ENCODE assay signal across 18 cellular contexts in genomic region chr4:8830611-8831200, GRCh38. TPM values are rescaled to one million over a fixed set of nuclear protein-coding genes. Genes with fewer than 3 reads are reported as not detected.
"Had no signal": no experiment of that assay in that cellular context is flagged by ENCODE, and none has a peak within 500 bp of the region (broad histone marks: within the 10 kb centered on the region; RNA-seq: fewer than 3 reads in every experiment).

No MANE protein-coding gene starts in this region.

- H3K4me3 Mint-ChIP-seq: activated naive CD4-positive, alpha-beta T cell treated with anti-CD3 and anti-CD28 coated beads, Interleukin-2, amount 50 U/mL, for 24 hours; nephron progenitor cell; stimulated activated effector memory CD8-positive, alpha-beta T cell treated with anti-CD3 and anti-CD28 coated beads, Interleukin-12 subunit alpha, Interleukin-12 subunit beta, amount 100 ng/mL, for 72 hours had no signal

- FAIRE-seq: frontal cortex, islet of Langerhans, pancreas had no signal

- H3K4me1 ChIP-seq: heart left ventricle, left ventricle myocardium inferior, pancreas, upper lobe of left lung had no signal

- ATAC-seq: heart left ventricle; pancreas; stimulated activated effector memory CD8-positive, alpha-beta T cell treated with anti-CD3 and anti-CD28 coated beads, Interleukin-12 subunit alpha, Interleukin-12 subunit beta, amount 100 ng/mL, for 72 hours had no signal

- H3K4me3 ChIP-seq: heart left ventricle, left ventricle myocardium inferior, pancreas, skin epidermis, upper lobe of left lung had no signal

- H3K36me3 ChIP-seq: heart left ventricle, left ventricle myocardium inferior, pancreas, upper lobe of left lung had no signal

- DNase-seq: activated CD4-positive, alpha-beta T cell treated with anti-CD3 and anti-CD28 coated beads for 1 hour; activated CD4-positive, alpha-beta T cell treated with anti-CD3 and anti-CD28 coated beads, Interleukin-2, amount 50 U/mL, for 48 hours; anterior cingulate cortex; left ventricle myocardium inferior; mesenchymal stem cell; nephron progenitor cell; SHP77 had no signal

- H3K9me3 ChIP-seq: pancreas had no signal

- H3K27ac Mint-ChIP-seq: activated naive CD4-positive, alpha-beta T cell treated with anti-CD3 and anti-CD28 coated beads, Interleukin-2, amount 50 U/mL, for 24 hours; nephron progenitor cell; stimulated activated effector memory CD8-positive, alpha-beta T cell treated with anti-CD3 and anti-CD28 coated beads, Interleukin-12 subunit alpha, Interleukin-12 subunit beta, amount 100 ng/mL, for 72 hours had no signal

- H3K36me3 Mint-ChIP-seq: activated naive CD4-positive, alpha-beta T cell treated with anti-CD3 and anti-CD28 coated beads, Interleukin-2, amount 50 U/mL, for 24 hours; stimulated activated effector memory CD8-positive, alpha-beta T cell treated with anti-CD3 and anti-CD28 coated beads, Interleukin-12 subunit alpha, Interleukin-12 subunit beta, amount 100 ng/mL, for 72 hours had no signal

- H3K27me3 Mint-ChIP-seq: activated naive CD4-positive, alpha-beta T cell treated with anti-CD3 and anti-CD28 coated beads, Interleukin-2, amount 50 U/mL, for 24 hours had no signal

- H3K27me3 ChIP-seq: pancreas, upper lobe of left lung had no signal

- H3K4me1 Mint-ChIP-seq: activated naive CD4-positive, alpha-beta T cell treated with anti-CD3 and anti-CD28 coated beads, Interleukin-2, amount 50 U/mL, for 24 hours had no signal

- H3K27ac ChIP-seq: heart left ventricle, left ventricle myocardium inferior, pancreas, skin epidermis, upper lobe of left lung had no signal

RNA-seq across cellular contexts. Expression of gene HMX1, which starts 40.9 kb away (rescaled TPM):
- total RNA-seq: fibroblast of lung; frontal cortex; left ventricle myocardium inferior; pancreas; renal cortical epithelial cell; T-helper 2 cell treated with Interferon-gamma antibody and Interleukin-4, amounts not matched to agents 100 ng/mL and 5 ng/mL, for 36 hours; upper lobe of left lung had no signal
- polyA plus RNA-seq: fibroblast of lung, heart left ventricle, pancreas had no signal
